8 cellular contexts compared by ENCODE assay signal in genomic region chr5:180605554-180606214, GRCh38. TPM values are rescaled to one million over a fixed set of nuclear protein-coding genes. Genes with fewer than 3 reads are reported as not detected.
A peak's percentile ranks its signal among the peaks of the same experiment; 100 is the strongest.
DNase-seq lines count a peak whose midpoint lies in the region; ATAC-seq and TF ChIP-seq lines count a peak whose summit lies in the region.

No MANE protein-coding gene starts in this region.

- no peak overlapping the region for H3K9ac ChIP-seq in PC-3 (ENCODE audit: low read length)

- intact Hi-C loops in PC-3 (cut with micrococcal nuclease) = loop anchor here (5.0 to 10.0 kb wide), 2 partner anchors 111 to 313 kb away; partner anchors contain the start of genes CNOT6 and MAPK9
- intact Hi-C loops in activated T-helper 1 cell treated with anti-CD3 and anti-CD28 coated beads, Interleukin-12 subunit alpha, Interleukin-12 subunit beta, Interleukin-2, Interleukin-4 antibody, amounts not matched to agents 30 ng/mL and 10 ng/mL and 1 ng/mL, durations not matched to agents 14 hours and 24 hours and 36 hours (cut with micrococcal nuclease) = loop anchor here (1.0 to 5.0 kb wide), 3 partner anchors 108 to 134 kb away; no protein-coding TSS in a partner anchor

- no peaks in the 10 kb centered on the region for H3K79me2 ChIP-seq in PC-3 (ENCODE audit: low read length)

- no peaks in the 10 kb centered on the region for H3K4me1 ChIP-seq in PC-3 (ENCODE audit: insufficient read depth, low read length)
- H3K4me1 ChIP-seq in foreskin keratinocyte = no peaks in the 10 kb centered on the region

- H3K4me3 Mint-ChIP-seq in HFFc6 = no peak overlapping the region
- no peak overlapping the region for H3K4me3 Mint-ChIP-seq in activated T-helper 1 cell treated with anti-CD3 and anti-CD28 coated beads, Interleukin-12 subunit alpha, Interleukin-12 subunit beta, Interleukin-2, Interleukin-4 antibody, amounts not matched to agents 30 ng/mL and 10 ng/mL and 1 ng/mL, durations not matched to agents 14 hours and 24 hours and 36 hours

- H3K4me1 Mint-ChIP-seq in HFFc6 (ENCODE audit: low read depth) = no peaks in the 10 kb centered on the region
- H3K4me1 Mint-ChIP-seq in activated T-helper 1 cell treated with anti-CD3 and anti-CD28 coated beads, Interleukin-12 subunit alpha, Interleukin-12 subunit beta, Interleukin-2, Interleukin-4 antibody, amounts not matched to agents 30 ng/mL and 10 ng/mL and 1 ng/mL, durations not matched to agents 14 hours and 24 hours and 36 hours (ENCODE audit: low read depth) = no peaks in the 10 kb centered on the region

- no peaks in the 10 kb centered on the region for H3K9me3 ChIP-seq in PC-3 (ENCODE audit: low read length)

- H3K4me2 ChIP-seq in PC-3 (ENCODE audit: low read length) = no peak overlapping the region

- no peak overlapping the region for H3K27ac Mint-ChIP-seq in HFFc6
- H3K27ac Mint-ChIP-seq in activated T-helper 1 cell treated with anti-CD3 and anti-CD28 coated beads, Interleukin-12 subunit alpha, Interleukin-12 subunit beta, Interleukin-2, Interleukin-4 antibody, amounts not matched to agents 30 ng/mL and 10 ng/mL and 1 ng/mL, durations not matched to agents 14 hours and 24 hours and 36 hours = no peak overlapping the region

- POLR2A ChIA-PET in PC-3 (lab: Charles Lee; ENCODE audit: unreplicated experiment) = no interaction called here

- H3F3A ChIP-seq in PC-3 (ENCODE audit: low read length, unreplicated experiment) = no peaks in the 10 kb centered on the region

- H3K27ac ChIP-seq in PC-3 (ENCODE audit: low read length) = no peak overlapping the region
- no peak overlapping the region for H3K27ac ChIP-seq in foreskin keratinocyte

- no peak overlapping the region for H3K4me3 ChIP-seq in PC-3 (ENCODE audit: low read length)

- H4K20me1 ChIP-seq in PC-3 (ENCODE audit: low read length) = no peaks in the 10 kb centered on the region

- BruUV-seq in PC-3 (replicated peaks; lab: Mats Ljungman, UMichigan) = no TSS peak

- CTCF ChIA-PET in PC-3 (lab: Charles Lee) = interaction anchor here (0.5 kb wide), 1 partner anchor 73 kb away, joined by 6 read pairs; no protein-coding TSS in a partner anchor

- no peaks in the 10 kb centered on the region for H3K36me3 ChIP-seq in PC-3 (ENCODE audit: low read depth, low read length)

- no peaks in the 10 kb centered on the region for H3K27me3 ChIP-seq in PC-3 (ENCODE audit: low read length)
- no peaks in the 10 kb centered on the region for H3K27me3 ChIP-seq in foreskin keratinocyte

- no peaks in the 10 kb centered on the region; the same call in 1 of the 2 replicates for H3K9me3 Mint-ChIP-seq in HFFc6
- H3K9me3 Mint-ChIP-seq in activated T-helper 1 cell treated with anti-CD3 and anti-CD28 coated beads, Interleukin-12 subunit alpha, Interleukin-12 subunit beta, Interleukin-2, Interleukin-4 antibody, amounts not matched to agents 30 ng/mL and 10 ng/mL and 1 ng/mL, durations not matched to agents 14 hours and 24 hours and 36 hours = no peaks in the 10 kb centered on the region

- no peak overlapping the region for H2AFZ ChIP-seq in PC-3 (ENCODE audit: low read length)

- H3K9me2 ChIP-seq in PC-3 (replicated peaks; ENCODE audit: low read length) = no peaks in the 10 kb centered on the region

- DNase-seq in COLO668 (lab: John Stamatoyannopoulos, UW; ENCODE audit: unreplicated experiment) (peak; percentile 46), HFFc6 (peak; percentile 29), PC-3 (peak; percentile 62), foreskin keratinocyte (peak in 1 of 2 donors; percentile 17), renal cortical epithelial cell (ENCODE audit: low read depth) (peak; percentile 47)
- peak; percentile 32 for DNase-seq in activated T-helper 1 cell treated with anti-CD3 and anti-CD28 coated beads, Interleukin-12 subunit alpha, Interleukin-12 subunit beta, Interleukin-2, Interleukin-4 antibody, amounts not matched to agents 30 ng/mL and 10 ng/mL and 1 ng/mL, durations not matched to agents 14 hours and 24 hours and 36 hours (ENCODE audit: low spot score)

- peaks cover 6% of the 10 kb centered on the region for H3K27me3 Mint-ChIP-seq in HFFc6 (ENCODE audit: insufficient read depth)
- H3K27me3 Mint-ChIP-seq in activated T-helper 1 cell treated with anti-CD3 and anti-CD28 coated beads, Interleukin-12 subunit alpha, Interleukin-12 subunit beta, Interleukin-2, Interleukin-4 antibody, amounts not matched to agents 30 ng/mL and 10 ng/mL and 1 ng/mL, durations not matched to agents 14 hours and 24 hours and 36 hours (ENCODE audit: insufficient read depth) = peaks cover 3% of the 10 kb centered on the region

- ATAC-seq in PC-3 = peak; percentile 74
- peak; percentile 66 for ATAC-seq in foreskin keratinocyte
- ATAC-seq in GM18517 (IDR thresholded peaks at IDR 0.05; ENCODE audit: unreplicated experiment) = no peak
- no peak for ATAC-seq in HG02970 (IDR thresholded peaks at IDR 0.05; ENCODE audit: low FRiP score, unreplicated experiment)

- H3K36me3 Mint-ChIP-seq in HFFc6 (ENCODE audit: low read depth) = no peaks in the 10 kb centered on the region
- no peaks in the 10 kb centered on the region for H3K36me3 Mint-ChIP-seq in activated T-helper 1 cell treated with anti-CD3 and anti-CD28 coated beads, Interleukin-12 subunit alpha, Interleukin-12 subunit beta, Interleukin-2, Interleukin-4 antibody, amounts not matched to agents 30 ng/mL and 10 ng/mL and 1 ng/mL, durations not matched to agents 14 hours and 24 hours and 36 hours (ENCODE audit: low read depth)

- peak; percentile 87 for TF ChIP-seq CTCF in HFFc6 (IDR thresholded peaks at IDR 0.05)
- peak; percentile 79 for TF ChIP-seq CTCF in PC-3 (conservative IDR thresholded peaks at IDR 0.05; ENCODE audit: low read depth, low read length)
- TF ChIP-seq CTCF in foreskin keratinocyte (conservative IDR thresholded peaks at IDR 0.05) = peak; percentile 75

RNA-seq across cellular contexts. Expression of gene SCGB3A1, which starts 14.4 kb away (rescaled TPM):
- not detected for total RNA-seq in HFFc6 (2021; fragmentation: NEBNext Ultra II Directional; extraction: Animal tissue kit (Norgen Biotek cat#: 25700))
- total RNA-seq in PC-3 (2014; rRNA removed) (not detected in 2 replicates), foreskin keratinocyte (not detected in 2 replicates), renal cortical epithelial cell (not detected in 2 replicates)
- total RNA-seq in activated T-helper 1 cell treated with anti-CD3 and anti-CD28 coated beads, Interleukin-12 subunit alpha, Interleukin-12 subunit beta, Interleukin-2, Interleukin-4 antibody, amounts not matched to agents 30 ng/mL and 10 ng/mL and 1 ng/mL, durations not matched to agents 14 hours and 24 hours and 36 hours = not detected in 2 replicates
- polyA plus RNA-seq in foreskin keratinocyte = not detected in 2 replicates

RNA-seq across cellular contexts. Expression of gene FLT4, which starts 43.7 kb away (rescaled TPM):
- total RNA-seq in HFFc6 (2021; fragmentation: NEBNext Ultra II Directional; extraction: Animal tissue kit (Norgen Biotek cat#: 25700)) = not detected
- not detected in 2 replicates for total RNA-seq in PC-3 (2014; rRNA removed)
- total RNA-seq in activated T-helper 1 cell treated with anti-CD3 and anti-CD28 coated beads, Interleukin-12 subunit alpha, Interleukin-12 subunit beta, Interleukin-2, Interleukin-4 antibody, amounts not matched to agents 30 ng/mL and 10 ng/mL and 1 ng/mL, durations not matched to agents 14 hours and 24 hours and 36 hours = 0.86 and 1.8 TPM in 2 replicates
- total RNA-seq in foreskin keratinocyte = 0.17 and 0.21 TPM in 2 replicates
- 0.06 and 0.21 TPM in 2 replicates for polyA plus RNA-seq in foreskin keratinocyte
- total RNA-seq in renal cortical epithelial cell = 0.35 and 0.55 TPM in 2 replicates

Comparison
In these comparisons a context has a peak if more than half of its experiments do, and no peak if none do; other contexts are left out.
1. ATAC-seq: peak in PC-3 (single experiment) and foreskin keratinocyte (single experiment); none in GM18517 (single experiment) and HG02970 (single experiment).
2. Peak in every context shown above with its lines, with median percentiles within 50 percentile points of each other: CTCF ChIP-seq.